ENCODE assay signal across 15 cellular contexts in the genomic region with DNA sequence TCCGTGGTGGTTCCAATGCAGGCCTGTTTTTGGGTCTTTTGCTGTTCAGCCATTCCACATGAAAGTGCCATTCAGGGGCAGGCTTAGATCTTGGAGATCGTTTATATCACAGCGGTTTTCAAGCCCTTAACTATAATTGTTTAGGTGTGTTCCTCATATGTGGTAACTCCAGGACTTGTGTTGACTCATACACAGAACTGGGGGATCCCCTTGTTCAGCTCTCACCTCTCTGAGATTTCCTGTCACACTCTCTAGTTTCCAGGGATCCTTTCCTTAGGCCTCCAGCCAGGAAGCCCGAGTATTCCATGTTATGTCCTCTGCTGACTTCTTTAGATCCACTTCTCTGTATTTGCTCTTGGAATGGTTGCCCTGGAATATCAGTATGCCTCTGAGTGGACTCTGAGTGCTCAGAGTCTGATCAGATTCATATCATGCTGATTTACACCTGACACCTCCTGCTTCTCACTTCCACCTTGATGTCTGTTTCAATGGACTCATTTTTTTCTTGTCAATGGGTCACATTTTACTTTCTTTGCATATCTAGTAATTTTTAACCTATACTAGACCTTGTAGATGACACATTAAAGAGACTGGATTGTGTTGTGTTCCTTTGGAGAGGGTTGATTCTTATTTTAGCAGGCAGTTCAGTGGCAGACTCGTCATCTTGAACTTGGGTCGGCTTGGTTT. TPM values are rescaled to one million over a fixed set of nuclear protein-coding genes. Genes with fewer than 3 reads are reported as not detected.
"Had no signal": no experiment of that assay in that cellular context is flagged by ENCODE, and none has a peak within 500 bp of the region (broad histone marks: within the 10 kb centered on the region; RNA-seq: fewer than 3 reads in every experiment).

No MANE protein-coding gene starts in this region.

- DNase-seq: activated CD4-positive, CD25-positive, alpha-beta regulatory T cell treated with anti-CD3 and anti-CD28 coated beads, Interleukin-2, amount 50 U/mL, for 72 hours; activated T-cell treated with anti-CD3 and anti-CD28 coated beads for 4 hours; amniotic stem cell; kidney glomerular epithelial cell; stimulated activated CD4-positive, alpha-beta T cell treated with anti-CD3 and anti-CD28 coated beads, Interleukin-12 subunit alpha, Interleukin-12 subunit beta, amount 100 ng/mL, for 4 hours; stomach had no signal

- H3K36me3 ChIP-seq: stomach had no signal

- H3K27ac ChIP-seq: body of pancreas, hepatocyte had no signal

- H3K27me3 ChIP-seq: body of pancreas, hepatocyte had no signal

- H3K4me3 ChIP-seq: body of pancreas, hepatocyte, stomach had no signal

- H3K27ac Mint-ChIP-seq: dendritic cell treated with granulocyte-macrophage colony-stimulating factor and Interleukin-4, amounts not matched to agents 40 ng/mL and 50 ng/mL, for 4 days; T-helper 2 cell treated with Interferon-gamma antibody and Interleukin-4, amounts not matched to agents 5 μg/mL and 100 μg/mL, for 36 hours had no signal

- ATAC-seq: body of pancreas had no signal

- H3K4me3 Mint-ChIP-seq: central memory CD8-positive, alpha-beta T cell; dendritic cell treated with granulocyte-macrophage colony-stimulating factor and Interleukin-4, amounts not matched to agents 40 ng/mL and 50 ng/mL, for 4 days; T-helper 2 cell treated with Interferon-gamma antibody and Interleukin-4, amounts not matched to agents 5 μg/mL and 100 μg/mL, for 36 hours had no signal

RNA-seq across cellular contexts. Expression of gene NTSR1, which starts 13.0 kb away (rescaled TPM):
- total RNA-seq: activated CD8-positive, alpha-beta memory T cell treated with anti-CD3 and anti-CD28 coated beads for 36 hours; body of pancreas; epithelial cell of proximal tubule; mesenteric fat pad; osteoblast had no signal
- polyA plus RNA-seq: hepatocyte had no signal
